ENCODE assay signal across 15 cellular contexts in genomic region chr22:23110922-23111527, GRCh38. TPM values are rescaled to one million over a fixed set of nuclear protein-coding genes. Genes with fewer than 3 reads are reported as not detected.
DNase-seq lines count a peak whose midpoint lies in the region; ATAC-seq and TF ChIP-seq lines count a peak whose summit lies in the region.
"Had no signal": no experiment of that assay in that cellular context is flagged by ENCODE, and none has a peak within 500 bp of the region (broad histone marks: within the 10 kb centered on the region; RNA-seq: fewer than 3 reads in every experiment).

No MANE protein-coding gene starts in this region.

- peaks cover 6% of the 10 kb centered on the region for H3K27me3 Mint-ChIP-seq in activated naive CD4-positive, alpha-beta T cell treated with anti-CD3 and anti-CD28 coated beads, Interleukin-2, amount 10 ng/mL, durations not matched to agents 7 days and 5 days
- no peaks in the 10 kb centered on the region; the same call in 1 of the 2 replicates for H3K27me3 Mint-ChIP-seq in HFFc6 (ENCODE audit: insufficient read depth)

- H3K9me3 Mint-ChIP-seq in activated naive CD4-positive, alpha-beta T cell treated with anti-CD3 and anti-CD28 coated beads, Interleukin-2, amount 10 ng/mL, durations not matched to agents 7 days and 5 days = no peaks in the 10 kb centered on the region
- no peaks in the 10 kb centered on the region for H3K9me3 Mint-ChIP-seq in HFFc6

- no peaks in the 10 kb centered on the region for H3K36me3 Mint-ChIP-seq in activated naive CD4-positive, alpha-beta T cell treated with anti-CD3 and anti-CD28 coated beads, Interleukin-2, amount 10 ng/mL, durations not matched to agents 7 days and 5 days
- H3K36me3 Mint-ChIP-seq in HFFc6 (ENCODE audit: low read depth) = no peaks in the 10 kb centered on the region

- no peak for DNase-seq in activated naive CD4-positive, alpha-beta T cell treated with anti-CD3 and anti-CD28 coated beads, Interleukin-2, amount 10 ng/mL, durations not matched to agents 7 days and 5 days
- DNase-seq in activated naive CD4-positive, alpha-beta T cell (lab: John Stamatoyannopoulos, UW) = no peak
- peak; percentile 19 for DNase-seq in NCI-H2029 treated with DMSO at 0.1 percent for 48 hours (lab: John Stamatoyannopoulos, UW)
- DNase-seq in HFFc6 = no peak
- no peak for DNase-seq in epidermal melanocyte (ENCODE audit: insufficient read length, low spot score)
- DNase-seq: activated CD8-positive, alpha-beta T cell treated with anti-CD3 and anti-CD28 coated beads, Interleukin-2, amount 10 ng/mL, durations not matched to agents 7 days and 5 days; activated effector memory CD4-positive, alpha-beta T cell treated with Interleukin-2 at 50 U/mL for 16 hours; NK-92 treated with Interleukin-12 subunit alpha and Interleukin-12 subunit beta, amount 100 ng/mL, for 24 hours; psoas muscle; trophoblast cell had no signal

- no peaks in the 10 kb centered on the region for H3K4me1 Mint-ChIP-seq in activated naive CD4-positive, alpha-beta T cell treated with anti-CD3 and anti-CD28 coated beads, Interleukin-2, amount 10 ng/mL, durations not matched to agents 7 days and 5 days
- no peaks in the 10 kb centered on the region for H3K4me1 Mint-ChIP-seq in HFFc6 (ENCODE audit: low read depth)

- H3K27ac ChIP-seq in cingulate gyrus (ENCODE audit: low read depth, low read length) = peak overlapping the region; percentile 100
- H3K27ac ChIP-seq: gastroesophageal sphincter, psoas muscle had no signal

- H3K4me3 Mint-ChIP-seq in activated naive CD4-positive, alpha-beta T cell treated with anti-CD3 and anti-CD28 coated beads, Interleukin-2, amount 10 ng/mL, durations not matched to agents 7 days and 5 days = no peak overlapping the region
- H3K4me3 Mint-ChIP-seq in HFFc6 = no peak overlapping the region
- H3K4me3 Mint-ChIP-seq: activated CD8-positive, alpha-beta T cell treated with anti-CD3 and anti-CD28 coated beads, Interleukin-2, amount 10 ng/mL, durations not matched to agents 7 days and 5 days had no signal

- ATAC-seq in HG02588 (IDR thresholded peaks at IDR 0.05; ENCODE audit: unreplicated experiment) (no peak), HG03039 (IDR thresholded peaks at IDR 0.05; ENCODE audit: unreplicated experiment) (no peak)
- ATAC-seq: activated CD8-positive, alpha-beta T cell treated with anti-CD3 and anti-CD28 coated beads, Interleukin-2, amount 10 ng/mL, durations not matched to agents 7 days and 5 days; gastroesophageal sphincter; psoas muscle had no signal

- CTCF ChIA-PET in activated naive CD4-positive, alpha-beta T cell treated with anti-CD3 and anti-CD28 coated beads, Interleukin-2, amount 10 ng/mL, durations not matched to agents 7 days and 5 days (lab: Charles Lee) = no interaction called here

- peak overlapping the region; percentile 28 for H3K27ac Mint-ChIP-seq in activated naive CD4-positive, alpha-beta T cell treated with anti-CD3 and anti-CD28 coated beads, Interleukin-2, amount 10 ng/mL, durations not matched to agents 7 days and 5 days
- H3K27ac Mint-ChIP-seq in HFFc6 = no peak overlapping the region
- H3K27ac Mint-ChIP-seq: activated CD8-positive, alpha-beta T cell treated with anti-CD3 and anti-CD28 coated beads, Interleukin-2, amount 10 ng/mL, durations not matched to agents 7 days and 5 days had no signal

- no peak for TF ChIP-seq CTCF in HFFc6 (IDR thresholded peaks at IDR 0.05)

RNA-seq across cellular contexts. Expression of gene RSPH14, which starts 30.8 kb away (rescaled TPM):
- total RNA-seq in HFFc6 (2021; fragmentation: NEBNext Ultra II Directional; extraction: Animal tissue kit (Norgen Biotek cat#: 25700)) = not detected
- total RNA-seq: LHCN-M2, psoas muscle had no signal

RNA-seq across cellular contexts. Expression of gene RAB36, which starts 34.3 kb away (rescaled TPM):
- 1 to 10 TPM; 5.4 to 7.1 (median 6.3) TPM for total RNA-seq in HFFc6 (2021; fragmentation: NEBNext Ultra II Directional; extraction: Animal tissue kit (Norgen Biotek cat#: 25700))

RNA-seq across cellular contexts. Expression of gene GNAZ, which starts 40.7 kb away (rescaled TPM):
- total RNA-seq in HFFc6 (2021; fragmentation: NEBNext Ultra II Directional; extraction: Animal tissue kit (Norgen Biotek cat#: 25700)) = 10 to 100 TPM; 19.0 to 22.5 (median 20.1) TPM
